Comparison of ENCODE assay signal across 22 cellular contexts in the genomic region with DNA sequence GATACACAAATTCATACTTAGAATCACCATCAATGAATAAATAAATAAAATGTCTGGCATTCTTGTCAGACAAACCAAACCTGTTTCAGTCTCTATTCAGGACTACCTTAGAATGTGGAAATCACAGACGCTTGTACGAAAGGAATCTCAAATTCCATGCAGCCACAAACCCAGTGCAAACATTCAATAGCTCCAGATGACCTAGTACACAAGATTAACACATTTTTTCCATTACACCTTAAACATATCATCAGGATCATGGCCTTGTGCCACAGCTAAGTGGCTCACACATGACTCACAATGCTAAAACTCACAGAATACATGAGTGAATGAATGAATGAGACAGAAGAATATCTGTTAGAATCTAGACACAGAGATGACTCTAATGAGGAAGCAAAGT.
A peak's percentile ranks its signal among the peaks of the same experiment; 100 is the strongest.
DNase-seq lines count a peak whose midpoint lies in the region; ATAC-seq, FAIRE-seq and TF ChIP-seq lines count a peak whose summit lies in the region.
"Had no signal": no experiment of that assay in that cellular context is flagged by ENCODE, and none has a peak within 500 bp of the region (broad histone marks: within the 10 kb centered on the region; RNA-seq: fewer than 3 reads in every experiment).

No MANE protein-coding gene starts in this region.

- H3K9me3 ChIP-seq in astrocyte (ENCODE audit: insufficient read depth, low read depth, low read length) (no peaks in the 10 kb centered on the region), smooth muscle cell (replicated peaks; ENCODE audit: low read depth) (no peaks in the 10 kb centered on the region)
- H3K9me3 ChIP-seq: tibial nerve had no signal

- 51% methylated on average over 2 of the region's 2 CpGs for WGBS in smooth muscle cell (ENCODE audit: low lambda C conversion rate)

- peaks cover 4% of the 10 kb centered on the region for H3K4me1 ChIP-seq in astrocyte (ENCODE audit: insufficient read depth, low read length)
- H3K4me1 ChIP-seq in smooth muscle cell (ENCODE audit: low read depth), result no peaks in the 10 kb centered on the region
- H3K4me1 ChIP-seq: tibial nerve had no signal

- POLR2A ChIA-PET in GM10248 (lab: Yijun Ruan, JAX), result no interaction called here

- ATAC-seq in HG03520 (IDR thresholded peaks at IDR 0.05; ENCODE audit: unreplicated experiment), result no peak
- no peak for ATAC-seq in activated naive CD8-positive, alpha-beta T cell treated with anti-CD3 and anti-CD28 coated beads, Interleukin-2, amount 50 U/mL, for 24 hours
- ATAC-seq: activated T-helper 17 cell treated with anti-CD3 and anti-CD28 coated beads, Interleukin-2, amount 50 U/mL, for 72 hours; stimulated activated naive CD8-positive, alpha-beta T cell treated with anti-CD3 and anti-CD28 coated beads, Interleukin-15, Interleukin-2, amounts not matched to agents 100 U/mL and 50 U/mL, for 24 hours had no signal

- no peaks in the 10 kb centered on the region for H3K36me3 ChIP-seq in astrocyte (ENCODE audit: insufficient read depth, low read length)
- H3K36me3 ChIP-seq in smooth muscle cell (ENCODE audit: low read depth), result no peaks in the 10 kb centered on the region
- H3K36me3 ChIP-seq: cardiac muscle cell, tibial nerve had no signal

- DNase-seq in astrocyte (ENCODE audit: low read depth) (peak; percentile 64), fibroblast of pulmonary artery (ENCODE audit: low read depth) (peak; percentile 49), smooth muscle cell (lab: John Stamatoyannopoulos, UW; ENCODE audit: unreplicated experiment) (no peak), GM10248 (ENCODE audit: extremely low spot score) (no peak)
- no peak for DNase-seq in activated naive CD8-positive, alpha-beta T cell treated with anti-CD3 and anti-CD28 coated beads, Interleukin-2, amount 50 U/mL, for 24 hours
- DNase-seq: activated CD4-positive, alpha-beta T cell treated with anti-CD3 and anti-CD28 coated beads, Interleukin-2, amount 10 ng/mL, durations not matched to agents 7 days and 5 days; CD4-positive, alpha-beta memory T cell; DMS79; dorsolateral prefrontal cortex; H7; NCI-H1436 treated with DMSO at 0.1 percent for 48 hours; NCI-H748 treated with DMSO at 0.1 percent for 48 hours; nephron progenitor cell; SHP77 treated with DMSO at 0.1 percent for 48 hours; stimulated activated CD4-positive, alpha-beta T cell treated with anti-CD3 and anti-CD28 coated beads, Interleukin-1b, Interleukin-23, amount 100 ng/mL, for 48 hours; stimulated activated naive CD8-positive, alpha-beta T cell treated with anti-CD3 and anti-CD28 coated beads, Interleukin-15, Interleukin-2, amounts not matched to agents 100 U/mL and 50 U/mL, for 24 hours had no signal

- H3K4me1 Mint-ChIP-seq in astrocyte (ENCODE audit: low read depth, unreplicated experiment), result no peaks in the 10 kb centered on the region
- no peaks in the 10 kb centered on the region for H3K4me1 Mint-ChIP-seq in activated naive CD8-positive, alpha-beta T cell treated with anti-CD3 and anti-CD28 coated beads, Interleukin-2, amount 50 U/mL, for 24 hours
- H3K4me1 Mint-ChIP-seq: activated CD4-positive, alpha-beta T cell treated with anti-CD3 and anti-CD28 coated beads, Interleukin-2, amount 10 ng/mL, durations not matched to agents 7 days and 5 days; activated T-helper 17 cell treated with anti-CD3 and anti-CD28 coated beads, Interleukin-2, amount 50 U/mL, for 72 hours; CD4-positive, alpha-beta memory T cell; nephron progenitor cell had no signal

- no peak overlapping the region for H3K27ac Mint-ChIP-seq in astrocyte (ENCODE audit: unreplicated experiment)
- no peak overlapping the region for H3K27ac Mint-ChIP-seq in activated naive CD8-positive, alpha-beta T cell treated with anti-CD3 and anti-CD28 coated beads, Interleukin-2, amount 50 U/mL, for 24 hours
- H3K27ac Mint-ChIP-seq: activated CD4-positive, alpha-beta T cell treated with anti-CD3 and anti-CD28 coated beads, Interleukin-2, amount 10 ng/mL, durations not matched to agents 7 days and 5 days; activated naive CD8-positive, alpha-beta T cell; activated T-helper 17 cell treated with anti-CD3 and anti-CD28 coated beads, Interleukin-2, amount 50 U/mL, for 72 hours; nephron progenitor cell had no signal

- H3K27me3 Mint-ChIP-seq in astrocyte (ENCODE audit: low read depth, unreplicated experiment), result no peaks in the 10 kb centered on the region
- no peaks in the 10 kb centered on the region for H3K27me3 Mint-ChIP-seq in activated naive CD8-positive, alpha-beta T cell treated with anti-CD3 and anti-CD28 coated beads, Interleukin-2, amount 50 U/mL, for 24 hours
- H3K27me3 Mint-ChIP-seq: activated CD4-positive, alpha-beta T cell treated with anti-CD3 and anti-CD28 coated beads, Interleukin-2, amount 10 ng/mL, durations not matched to agents 7 days and 5 days; activated naive CD8-positive, alpha-beta T cell; activated T-helper 17 cell treated with anti-CD3 and anti-CD28 coated beads, Interleukin-2, amount 50 U/mL, for 72 hours had no signal

- H3F3A ChIP-seq in smooth muscle cell (ENCODE audit: low read depth), result no peaks in the 10 kb centered on the region

- no peaks in the 10 kb centered on the region for H3K79me2 ChIP-seq in astrocyte (ENCODE audit: insufficient read depth, low read length)
- no peaks in the 10 kb centered on the region for H3K79me2 ChIP-seq in smooth muscle cell (ENCODE audit: low read depth)

- H3K27ac ChIP-seq in astrocyte (ENCODE audit: low read depth, low read length) (peak overlapping the region; percentile 68), smooth muscle cell (ENCODE audit: low read depth) (peak overlapping the region; percentile 80)
- H3K27ac ChIP-seq: cardiac muscle cell, dorsolateral prefrontal cortex, tibial nerve had no signal

- H4K20me1 ChIP-seq in astrocyte (ENCODE audit: insufficient read depth, low read length), result no peaks in the 10 kb centered on the region
- H4K20me1 ChIP-seq in smooth muscle cell (ENCODE audit: low read depth), result no peaks in the 10 kb centered on the region

- no peaks in the 10 kb centered on the region for H3K9me3 Mint-ChIP-seq in astrocyte (ENCODE audit: unreplicated experiment)
- H3K9me3 Mint-ChIP-seq in activated naive CD8-positive, alpha-beta T cell treated with anti-CD3 and anti-CD28 coated beads, Interleukin-2, amount 50 U/mL, for 24 hours, result no peaks in the 10 kb centered on the region
- H3K9me3 Mint-ChIP-seq: activated CD4-positive, alpha-beta T cell treated with anti-CD3 and anti-CD28 coated beads, Interleukin-2, amount 10 ng/mL, durations not matched to agents 7 days and 5 days; activated T-helper 17 cell treated with anti-CD3 and anti-CD28 coated beads, Interleukin-2, amount 50 U/mL, for 72 hours; CD4-positive, alpha-beta memory T cell had no signal

- TF ChIP-seq RAD21 in Ishikawa (IDR thresholded peaks at IDR 0.05; ENCODE audit: low read depth), result no peak

- CTCF ChIA-PET in GM10248 (lab: Yijun Ruan, JAX), result no interaction called here

- TF ChIP-seq EP300 in Ishikawa (IDR thresholded peaks at IDR 0.05; ENCODE audit: borderline replicate concordance), result no peak

- TF ChIP-seq CTCF in astrocyte (IDR thresholded peaks at IDR 0.05; ENCODE audit: insufficient read depth, low read depth, low read length) (no peak), fibroblast of pulmonary artery (IDR thresholded peaks at IDR 0.05; ENCODE audit: low read length, missing control alignments) (no peak), smooth muscle cell (IDR thresholded peaks at IDR 0.05; ENCODE audit: borderline replicate concordance, insufficient read depth, poor library complexity, severe bottlenecking) (no peak), GM10248 (IDR thresholded peaks at IDR 0.05; ENCODE audit: control extremely low read depth, extremely low read depth, low read depth, missing control alignments) (no peak)

- H2AFZ ChIP-seq in astrocyte (ENCODE audit: low read depth, low read length), result no peak overlapping the region
- no peak overlapping the region for H2AFZ ChIP-seq in smooth muscle cell (ENCODE audit: low read depth)

- no peaks in the 10 kb centered on the region for H3K36me3 Mint-ChIP-seq in astrocyte (ENCODE audit: low read depth, unreplicated experiment)
- no peaks in the 10 kb centered on the region for H3K36me3 Mint-ChIP-seq in activated naive CD8-positive, alpha-beta T cell treated with anti-CD3 and anti-CD28 coated beads, Interleukin-2, amount 50 U/mL, for 24 hours (ENCODE audit: low read depth)
- H3K36me3 Mint-ChIP-seq: activated naive CD8-positive, alpha-beta T cell; CD4-positive, alpha-beta memory T cell had no signal

- no peak overlapping the region for H3K4me3 Mint-ChIP-seq in astrocyte (ENCODE audit: unreplicated experiment)
- no peak overlapping the region for H3K4me3 Mint-ChIP-seq in activated naive CD8-positive, alpha-beta T cell treated with anti-CD3 and anti-CD28 coated beads, Interleukin-2, amount 50 U/mL, for 24 hours
- H3K4me3 Mint-ChIP-seq: activated CD4-positive, alpha-beta T cell treated with anti-CD3 and anti-CD28 coated beads, Interleukin-2, amount 10 ng/mL, durations not matched to agents 7 days and 5 days; activated naive CD8-positive, alpha-beta T cell; activated T-helper 17 cell treated with anti-CD3 and anti-CD28 coated beads, Interleukin-2, amount 50 U/mL, for 72 hours; nephron progenitor cell had no signal

- no peak overlapping the region for H3K4me3 ChIP-seq in astrocyte (ENCODE audit: insufficient read depth, low read depth, low read length)
- no peak overlapping the region for H3K4me3 ChIP-seq in fibroblast of pulmonary artery (replicated peaks; ENCODE audit: low read depth, low read length)
- H3K4me3 ChIP-seq in smooth muscle cell, result no peak overlapping the region
- H3K4me3 ChIP-seq: cardiac muscle cell, dorsolateral prefrontal cortex, tibial nerve had no signal

- peak; percentile 41 for FAIRE-seq in astrocyte (lab: Jason Lieb, UNC)

- no peak overlapping the region for H3K4me2 ChIP-seq in astrocyte (ENCODE audit: low read length)
- H3K4me2 ChIP-seq in smooth muscle cell, result no peak overlapping the region

- H3K9ac ChIP-seq in astrocyte (ENCODE audit: low read length) (no peak overlapping the region), smooth muscle cell (ENCODE audit: low read depth) (no peak overlapping the region)

- no peaks in the 10 kb centered on the region for H3K27me3 ChIP-seq in astrocyte (ENCODE audit: insufficient read depth, low read length)
- H3K27me3 ChIP-seq in smooth muscle cell (ENCODE audit: low read depth), result no peaks in the 10 kb centered on the region
- H3K27me3 ChIP-seq: cardiac muscle cell, tibial nerve had no signal

TF ChIP-seq in Ishikawa, 13 proteins besides CTCF, POLR2A, EP300 and RAD21 (continues in another document):
- TF ChIP-seq FOXM1 (IDR thresholded peaks at IDR 0.05; ENCODE audit: borderline replicate concordance, low read depth) (no peak), TAF1 (IDR thresholded peaks at IDR 0.05; ENCODE audit: low read depth) (no peak), CREB1 (IDR thresholded peaks at IDR 0.05; ENCODE audit: low read depth) (no peak), ZBTB7A (IDR thresholded peaks at IDR 0.05; ENCODE audit: low read depth) (no peak), YY1 (IDR thresholded peaks at IDR 0.05; ENCODE audit: low read depth) (no peak)

Comparison
In these comparisons a context has a peak if more than half of its experiments do, and no peak if none do; other contexts are left out.
1. DNase-seq: peak in astrocyte (single experiment) and fibroblast of pulmonary artery (single experiment); none in smooth muscle cell (single experiment), activated naive CD8-positive, alpha-beta T cell treated with anti-CD3 and anti-CD28 coated beads, Interleukin-2, amount 50 U/mL, for 24 hours (single experiment) and GM10248 (single experiment).